Comparison of ENCODE assay signal across 1 cellular context in genomic region chr17:61412860-61413653, GRCh38.
TF ChIP-seq lines count a peak whose summit lies in the region.

No MANE protein-coding gene starts in this region.

TF ChIP-seq in HepG2, 621 proteins besides CTCF, POLR2A, EP300 and RAD21 (continued from another document and continues in another):
- TF ChIP-seq ZNF432 (CRISPR knock-in tag; IDR thresholded peaks at IDR 0.05; ENCODE audit: borderline replicate concordance) = no peak
- TF ChIP-seq HIVEP1 (CRISPR knock-in tag; IDR thresholded peaks at IDR 0.05) = 0 out of 2 replicates have a peak, but pooled peaks have one; percentile 15
- TF ChIP-seq ZNF639 (CRISPR knock-in tag; conservative IDR thresholded peaks at IDR 0.05) = 0 out of 2 replicates have a peak, but pooled peaks have one; percentile 1
- 0 out of 2 replicates have a peak, but pooled peaks have one; percentile 19 for TF ChIP-seq MED1 (CRISPR knock-in tag; IDR thresholded peaks at IDR 0.05)
- TF ChIP-seq ZMAT5 (CRISPR knock-in tag; IDR thresholded peaks at IDR 0.05; ENCODE audit: borderline replicate concordance, low read depth) = no peak
- TF ChIP-seq ZNF530 (CRISPR knock-in tag; IDR thresholded peaks at IDR 0.05; ENCODE audit: low read depth) = peak; percentile 84; the same call in 1 of the 2 replicates
- no peak for TF ChIP-seq MAFG (CRISPR knock-in tag; IDR thresholded peaks at IDR 0.05)
- no peak for TF ChIP-seq SIX1 (CRISPR knock-in tag; IDR thresholded peaks at IDR 0.05; ENCODE audit: borderline replicate concordance)
- TF ChIP-seq SRF (IDR thresholded peaks at IDR 0.05; ENCODE audit: low read depth, low read length) = peak; percentile 6; the same call in 1 of the 2 replicates
- TF ChIP-seq HMG20B (CRISPR knock-in tag; conservative IDR thresholded peaks at IDR 0.05) = no peak
- TF ChIP-seq JDP2 (CRISPR knock-in tag; IDR thresholded peaks at IDR 0.05; ENCODE audit: borderline replicate concordance) = no peak
- peak; percentile 55; the same call in 1 of the 2 replicates for TF ChIP-seq PHF21A (CRISPR knock-in tag; IDR thresholded peaks at IDR 0.05)
- peak; percentile 63; the same call in 1 of the 2 replicates for TF ChIP-seq BRF2 (CRISPR knock-in tag; IDR thresholded peaks at IDR 0.05)
- 0 out of 2 replicates have a peak, but pooled peaks have one; percentile 25 for TF ChIP-seq KLF12 (CRISPR knock-in tag; IDR thresholded peaks at IDR 0.05; ENCODE audit: borderline replicate concordance)
- TF ChIP-seq ZNF30 (CRISPR knock-in tag; IDR thresholded peaks at IDR 0.05) = no peak
- no peak for TF ChIP-seq SOX5 (CRISPR knock-in tag; IDR thresholded peaks at IDR 0.05; ENCODE audit: borderline replicate concordance)
- no peak; the same call in 1 of the 2 replicates for TF ChIP-seq ZHX1 (CRISPR knock-in tag; IDR thresholded peaks at IDR 0.05; ENCODE audit: low read depth)
- TF ChIP-seq ZZZ3 (CRISPR knock-in tag; IDR thresholded peaks at IDR 0.05; ENCODE audit: borderline replicate concordance) = no peak; the same call in 1 of the 2 replicates
- TF ChIP-seq ZNF816 (CRISPR knock-in tag; IDR thresholded peaks at IDR 0.05; ENCODE audit: borderline replicate concordance) = peak; percentile 74; the same call in 1 of the 2 replicates
- 0 out of 2 replicates have a peak, but pooled peaks have one; percentile 10 for TF ChIP-seq MYPOP (CRISPR knock-in tag; IDR thresholded peaks at IDR 0.05)
- TF ChIP-seq ZSCAN5A (CRISPR knock-in tag; IDR thresholded peaks at IDR 0.05; ENCODE audit: borderline replicate concordance) = no peak
- no peak for TF ChIP-seq XRCC5 (optimal IDR thresholded peaks at IDR 0.05; ENCODE audit: low read length)
- peak; percentile 73 for TF ChIP-seq ZFX (CRISPR knock-in tag; IDR thresholded peaks at IDR 0.05; ENCODE audit: low read depth)
- 0 out of 2 replicates have a peak, but pooled peaks have one; percentile 22 for TF ChIP-seq THRA (CRISPR knock-in tag; IDR thresholded peaks at IDR 0.05; ENCODE audit: borderline replicate concordance)
- no peak for TF ChIP-seq ZNF234 (CRISPR knock-in tag; conservative IDR thresholded peaks at IDR 0.05)
- no peak for TF ChIP-seq TOE1 (CRISPR knock-in tag; IDR thresholded peaks at IDR 0.05)
- no peak for TF ChIP-seq KLF15 (CRISPR knock-in tag; IDR thresholded peaks at IDR 0.05; ENCODE audit: borderline replicate concordance)
- 0 out of 4 replicates have a peak, but pooled peaks of 1 of the 2 experiments have one; percentile 38 for TF ChIP-seq KLF16 (CRISPR knock-in tag; IDR thresholded peaks at IDR 0.05)
- TF ChIP-seq ZNF563 (CRISPR knock-in tag; IDR thresholded peaks at IDR 0.05) = peak; percentile 37; the same call in 1 of the 2 replicates
- no peak for TF ChIP-seq ZNF781 (CRISPR knock-in tag; IDR thresholded peaks at IDR 0.05; ENCODE audit: borderline replicate concordance, not compliant biosample characterization)
- TF ChIP-seq HDAC2 (CRISPR knock-in tag; IDR thresholded peaks at IDR 0.05) = peak; percentile 46; the same call in 1 of the 2 replicates
- TF ChIP-seq WIZ (CRISPR knock-in tag; IDR thresholded peaks at IDR 0.05) = peak; percentile 81; the same call in 1 of the 2 replicates
- TF ChIP-seq ZNF296 (CRISPR knock-in tag; conservative IDR thresholded peaks at IDR 0.05) = peak; percentile 25; the same call in 1 of the 2 replicates
- TF ChIP-seq ZNF512 (CRISPR knock-in tag; IDR thresholded peaks at IDR 0.05) = no peak
- TF ChIP-seq ZNF615 (CRISPR knock-in tag; IDR thresholded peaks at IDR 0.05; ENCODE audit: borderline replicate concordance) = 0 out of 2 replicates have a peak, but pooled peaks have one; percentile 64
- TF ChIP-seq RFX5 (IDR thresholded peaks at IDR 0.05; ENCODE audit: low read depth, low read length) = no peak
- TF ChIP-seq FOXA1 (IDR thresholded peaks at IDR 0.05) = no peak
- no peak for TF ChIP-seq FOXA1 (CRISPR knock-in tag; IDR thresholded peaks at IDR 0.05)
- TF ChIP-seq ZNF138 (CRISPR knock-in tag; IDR thresholded peaks at IDR 0.05; ENCODE audit: low read depth) = no peak
- TF ChIP-seq SRSF4 (IDR thresholded peaks at IDR 0.05; ENCODE audit: low read depth, low read length, poor library complexity, severe bottlenecking) = no peak
- no peak for TF ChIP-seq CREM (IDR thresholded peaks at IDR 0.05)
- TF ChIP-seq CREM (CRISPR knock-in tag; IDR thresholded peaks at IDR 0.05) = no peak
- TF ChIP-seq SIN3A (IDR thresholded peaks at IDR 0.05; ENCODE audit: borderline replicate concordance, low read depth, low read length) = peak; percentile 43; the same call in 1 of the 2 replicates
- TF ChIP-seq NBN (conservative IDR thresholded peaks at IDR 0.05) = no peak
- TF ChIP-seq ZNF256 (CRISPR knock-in tag; conservative IDR thresholded peaks at IDR 0.05) = no peak; the same call in 1 of the 2 replicates
- no peak for TF ChIP-seq AHR (CRISPR knock-in tag; IDR thresholded peaks at IDR 0.05)
- no peak for TF ChIP-seq TCF7L2 (IDR thresholded peaks at IDR 0.05; ENCODE audit: low read depth, low read length)
- no peak for TF ChIP-seq DNMT3B (CRISPR knock-in tag; conservative IDR thresholded peaks at IDR 0.05)
- peak; percentile 10; the same call in 1 of the 2 replicates for TF ChIP-seq ARNTL (CRISPR knock-in tag; IDR thresholded peaks at IDR 0.05)
- TF ChIP-seq BCLAF1 (IDR thresholded peaks at IDR 0.05) = no peak
- 0 out of 2 replicates have a peak, but pooled peaks have one; percentile 58 for TF ChIP-seq NFIB (CRISPR knock-in tag; IDR thresholded peaks at IDR 0.05; ENCODE audit: borderline replicate concordance)
